Comparison of ENCODE assay signal across 8 cellular contexts in genomic region chr1:26094677-26095383, GRCh38. TPM values are rescaled to one million over a fixed set of nuclear protein-coding genes. Genes with fewer than 3 reads are reported as not detected.
DNase-seq lines count a peak whose midpoint lies in the region; ATAC-seq and TF ChIP-seq lines count a peak whose summit lies in the region.

No MANE protein-coding gene starts in this region.

- TF ChIP-seq CTCF in PC-3 (conservative IDR thresholded peaks at IDR 0.05; ENCODE audit: low read depth, low read length) = no peak

- H3K9me3 Mint-ChIP-seq in stimulated activated memory B cell treated with anti-CD40 and anti-IgM and Interleukin-4, amounts not matched to agents 10 μg/mL and 1 μg/mL and 100 μg/mL, for 72 hours = no peaks in the 10 kb centered on the region

- no peaks in the 10 kb centered on the region for H3K9me3 ChIP-seq in PC-3 (ENCODE audit: low read length)
- H3K9me3 ChIP-seq in HAP-1 = no peaks in the 10 kb centered on the region; the same call in 1 of the 2 replicates

- H3K4me3 Mint-ChIP-seq in stimulated activated memory B cell treated with anti-CD40 and anti-IgM and Interleukin-4, amounts not matched to agents 10 μg/mL and 1 μg/mL and 100 μg/mL, for 72 hours = no peak overlapping the region

- ATAC-seq in PC-3 = peak; percentile 21
- ATAC-seq in Right ventricle myocardium superior (ENCODE audit: poor library complexity) = peak; percentile 70
- ATAC-seq in HG03442 (IDR thresholded peaks at IDR 0.05; ENCODE audit: unreplicated experiment) = no peak
- ATAC-seq in stimulated activated memory B cell treated with anti-CD40 and anti-IgM and Interleukin-4, amounts not matched to agents 10 μg/mL and 1 μg/mL and 100 μg/mL, for 72 hours = no peak

- no peak overlapping the region for H3K9ac ChIP-seq in PC-3 (ENCODE audit: low read length)

- H3K79me2 ChIP-seq in PC-3 (ENCODE audit: low read length) = no peaks in the 10 kb centered on the region

- H3K4me1 ChIP-seq in PC-3 (ENCODE audit: insufficient read depth, low read length) (peaks cover 29% of the 10 kb centered on the region), HAP-1 (peaks cover 11% of the 10 kb centered on the region)

- H4K20me1 ChIP-seq in PC-3 (ENCODE audit: low read length) = no peaks in the 10 kb centered on the region

- H3K36me3 ChIP-seq in PC-3 (ENCODE audit: low read depth, low read length) (no peaks in the 10 kb centered on the region), HAP-1 (replicated peaks) (no peaks in the 10 kb centered on the region)

- POLR2A ChIA-PET in PC-3 (lab: Charles Lee; ENCODE audit: unreplicated experiment) = no interaction called here

- H3K4me1 Mint-ChIP-seq in stimulated activated memory B cell treated with anti-CD40 and anti-IgM and Interleukin-4, amounts not matched to agents 10 μg/mL and 1 μg/mL and 100 μg/mL, for 72 hours = no peaks in the 10 kb centered on the region

- H3F3A ChIP-seq in PC-3 (ENCODE audit: low read length, unreplicated experiment) = no peaks in the 10 kb centered on the region

- H3K9me2 ChIP-seq in PC-3 (replicated peaks; ENCODE audit: low read length) = no peaks in the 10 kb centered on the region

- no TSS peak for BruUV-seq in PC-3 (replicated peaks; lab: Mats Ljungman, UMichigan)

- H3K36me3 Mint-ChIP-seq in stimulated activated memory B cell treated with anti-CD40 and anti-IgM and Interleukin-4, amounts not matched to agents 10 μg/mL and 1 μg/mL and 100 μg/mL, for 72 hours = no peaks in the 10 kb centered on the region

- in situ Hi-C loops in HAP-1 (cut with MboI; ENCODE audit: low sequenced_read_pairs) = no loop called here

- intact Hi-C loops in PC-3 (cut with micrococcal nuclease) (loop anchor here (10.0 kb wide), 1 partner anchor 200 kb away; no protein-coding TSS in a partner anchor), Right ventricle myocardium superior (cut with DNase I) (no loop called here)

- H3K27ac ChIP-seq in PC-3 (ENCODE audit: low read length) = no peak overlapping the region

- H3K27me3 ChIP-seq in PC-3 (ENCODE audit: low read length) (no peaks in the 10 kb centered on the region), HAP-1 (ENCODE audit: low read depth) (peaks cover 5% of the 10 kb centered on the region)

- H3K27ac Mint-ChIP-seq in stimulated activated memory B cell treated with anti-CD40 and anti-IgM and Interleukin-4, amounts not matched to agents 10 μg/mL and 1 μg/mL and 100 μg/mL, for 72 hours = no peak overlapping the region

- no peak overlapping the region for H3K4me2 ChIP-seq in PC-3 (ENCODE audit: low read length)

- H3K4me3 ChIP-seq in PC-3 (ENCODE audit: low read length) = no peak overlapping the region
- no peak overlapping the region for H3K4me3 ChIP-seq in HAP-1

- CTCF ChIA-PET in PC-3 (lab: Charles Lee) = interaction anchor here (0.5 kb wide), 1 partner anchor 165 kb away, joined by 6 read pairs; no protein-coding TSS in a partner anchor

- H3K27me3 Mint-ChIP-seq in stimulated activated memory B cell treated with anti-CD40 and anti-IgM and Interleukin-4, amounts not matched to agents 10 μg/mL and 1 μg/mL and 100 μg/mL, for 72 hours = peaks cover 41% of the 10 kb centered on the region

- peak overlapping the region; percentile 29; the same call in 1 of the 2 replicates for H2AFZ ChIP-seq in PC-3 (ENCODE audit: low read length)

- DNase-seq in GM03348 (ENCODE audit: low spot score) (peak; percentile 45), PC-3 (peak; percentile 19), Right ventricle myocardium superior (peak; percentile 74), retina (peak; percentile 51), HAP-1 (ENCODE audit: low spot score in 2 of 2) (no peak), GOT3 (lab: John Stamatoyannopoulos, UW) (no peak)

RNA-seq across cellular contexts. Expression of gene PDIK1L, which starts 16.8 kb away (rescaled TPM):
- 4.1 and 5.2 TPM in 2 replicates for total RNA-seq in PC-3 (2014; rRNA removed)
- total RNA-seq in Right ventricle myocardium superior = 4.0 TPM

RNA-seq across cellular contexts. Expression of gene TRIM63, which starts 27.4 kb away (rescaled TPM):
- total RNA-seq in PC-3 (2014; rRNA removed) (not detected in 2 replicates), Right ventricle myocardium superior (229 TPM)

RNA-seq across cellular contexts. Expression of gene SLC30A2, which starts 48.9 kb away (rescaled TPM):
- total RNA-seq in PC-3 (2014; rRNA removed) (0.07 TPM in 1 of 2 replicates, not detected in the other), Right ventricle myocardium superior (3.0 TPM)

Comparison
In these comparisons a context has a peak if more than half of its experiments do, and no peak if none do; other contexts are left out.
1. DNase-seq: peak in GM03348 (single experiment), PC-3 (single experiment), Right ventricle myocardium superior (single experiment) and retina (single experiment); none in HAP-1 (0 of 2) and GOT3 (single experiment).
2. ATAC-seq: peak in PC-3 (single experiment) and Right ventricle myocardium superior (single experiment); none in HG03442 (single experiment) and stimulated activated memory B cell treated with anti-CD40 and anti-IgM and Interleukin-4, amounts not matched to agents 10 μg/mL and 1 μg/mL and 100 μg/mL, for 72 hours (single experiment).
3. RNA of gene TRIM63, which starts 27.4 kb away (total RNA-seq): 229 TPM in Right ventricle myocardium superior (single experiment); not detected in PC-3; every median in the first group is over 100 times any median in the second.